6 cellular contexts compared by ENCODE assay signal in genomic region chr17:41810659-41811548, GRCh38. TPM values are rescaled to one million over a fixed set of nuclear protein-coding genes. Genes with fewer than 3 reads are reported as not detected.
DNase-seq lines count a peak whose midpoint lies in the region.

No MANE protein-coding gene starts in this region.

- peaks cover 14 to 19% of the 10 kb centered on the region in 2 experiments for H3K4me1 ChIP-seq in trophoblast cell (ENCODE audit: control insufficient read depth in 1 of 2, insufficient read depth in 2 of 2, low read length in 2 of 2)

- H3K4me1 Mint-ChIP-seq in dendritic cell treated with granulocyte-macrophage colony-stimulating factor and Interleukin-4, amounts not matched to agents 40 ng/mL and 50 ng/mL, for 4 days (ENCODE audit: low read depth), result peaks cover 23% of the 10 kb centered on the region

- peak overlapping the region; percentile 76 for H3K4me3 Mint-ChIP-seq in dendritic cell treated with granulocyte-macrophage colony-stimulating factor and Interleukin-4, amounts not matched to agents 40 ng/mL and 50 ng/mL, for 4 days

- no peaks in the 10 kb centered on the region for H3K36me3 Mint-ChIP-seq in dendritic cell treated with granulocyte-macrophage colony-stimulating factor and Interleukin-4, amounts not matched to agents 40 ng/mL and 50 ng/mL, for 4 days (ENCODE audit: low read depth)

- H2BK120ac ChIP-seq in trophoblast cell (ENCODE audit: insufficient read depth, low read length, poor library complexity), result no peak overlapping the region

- H3K9ac ChIP-seq in trophoblast cell (ENCODE audit: low read length), result peak overlapping the region; percentile 89

- intact Hi-C loops in dendritic cell treated with granulocyte-macrophage colony-stimulating factor and Interleukin-4, amounts not matched to agents 40 ng/mL and 50 ng/mL, for 4 days (cut with micrococcal nuclease), result no loop called here

- peaks cover 11% of the 10 kb centered on the region for H3K79me2 ChIP-seq in trophoblast cell (ENCODE audit: control insufficient read depth, insufficient read depth, low read length, poor library complexity)

- H3K4me3 ChIP-seq in trophoblast cell (ENCODE audit: low read depth, low read length), result peak overlapping the region; percentile 89

- H3K18ac ChIP-seq in trophoblast cell (ENCODE audit: low read length), result peak overlapping the region; percentile 80

- H2AFZ ChIP-seq in trophoblast cell (ENCODE audit: insufficient read depth, low read length, poor library complexity), result peak overlapping the region; percentile 51

- H4K8ac ChIP-seq in trophoblast cell (ENCODE audit: low read depth, low read length), result peak overlapping the region; percentile 21

- DNase-seq in DMS53 (lab: John Stamatoyannopoulos, UW), result peak; percentile 64
- no peak for DNase-seq in DMS53 treated with DMSO at 0.1 percent for 48 hours (lab: John Stamatoyannopoulos, UW; ENCODE audit: unreplicated experiment)
- no peak for DNase-seq in trophoblast cell
- DNase-seq in NCI-H2029 (lab: John Stamatoyannopoulos, UW), result no peak
- DNase-seq in foreskin melanocyte, result no peak

- peak overlapping the region; percentile 41 for H3K27ac Mint-ChIP-seq in dendritic cell treated with granulocyte-macrophage colony-stimulating factor and Interleukin-4, amounts not matched to agents 40 ng/mL and 50 ng/mL, for 4 days

- peak overlapping the region; percentile 78 for H3K14ac ChIP-seq in trophoblast cell (ENCODE audit: low read length)

- WGBS in trophoblast cell (ENCODE audit: extremely low coverage, insufficient coverage, insufficient read length), result no CpG with 5 or more reads among the region's 58 CpGs

- H3K27me3 Mint-ChIP-seq in dendritic cell treated with granulocyte-macrophage colony-stimulating factor and Interleukin-4, amounts not matched to agents 40 ng/mL and 50 ng/mL, for 4 days, result peaks cover 76% of the 10 kb centered on the region

- H3K9me3 ChIP-seq in trophoblast cell (ENCODE audit: insufficient read depth, low read depth, low read length), result no peaks in the 10 kb centered on the region

- H4K12ac ChIP-seq in trophoblast cell (ENCODE audit: low read depth, low read length), result peak overlapping the region; percentile 49

- H3K4me2 ChIP-seq in trophoblast cell (ENCODE audit: low read length), result peak overlapping the region; percentile 74

- no peaks in the 10 kb centered on the region for H3K27me3 ChIP-seq in trophoblast cell (ENCODE audit: insufficient read depth, low read length)

- H3K9me3 Mint-ChIP-seq in dendritic cell treated with granulocyte-macrophage colony-stimulating factor and Interleukin-4, amounts not matched to agents 40 ng/mL and 50 ng/mL, for 4 days, result no peaks in the 10 kb centered on the region

- H3K27ac ChIP-seq in trophoblast cell (ENCODE audit: low read depth, low read length), result peak overlapping the region; percentile 51

- H2BK12ac ChIP-seq in trophoblast cell (ENCODE audit: low read length), result peak overlapping the region; percentile 20

- peak overlapping the region; percentile 8 for H2BK5ac ChIP-seq in trophoblast cell (ENCODE audit: low read depth, low read length, poor library complexity)

- H4K91ac ChIP-seq in trophoblast cell (ENCODE audit: low read depth, low read length), result peak overlapping the region; percentile 83

- peaks cover 21% of the 10 kb centered on the region for H3K79me1 ChIP-seq in trophoblast cell (ENCODE audit: low read length)

- peak overlapping the region; percentile 19 for H2AK5ac ChIP-seq in trophoblast cell (ENCODE audit: low read length)

- no peak overlapping the region for H3K23ac ChIP-seq in trophoblast cell (ENCODE audit: low read length)

- H3K4ac ChIP-seq in trophoblast cell (ENCODE audit: low read depth, low read length), result peak overlapping the region; percentile 23

- peaks cover 0 to 10% of the 10 kb centered on the region in 2 experiments for H3K36me3 ChIP-seq in trophoblast cell (ENCODE audit: control insufficient read depth in 1 of 2, insufficient read depth in 2 of 2, low read length in 2 of 2)

RNA-seq across cellular contexts. Expression of gene P3H4, which starts 0.8 kb away (rescaled TPM):
- 27.5 and 27.8 TPM in 2 replicates for polyA plus RNA-seq in trophoblast cell (2013)

RNA-seq across cellular contexts. Expression of gene FKBP10, which starts 1.9 kb away (rescaled TPM):
- polyA plus RNA-seq in trophoblast cell (2013), result 181 and 187 TPM in 2 replicates

RNA-seq across cellular contexts. Expression of gene JUP, which starts 24.4 kb away (rescaled TPM):
- polyA plus RNA-seq in trophoblast cell (2013), result 367 and 395 TPM in 2 replicates

RNA-seq across cellular contexts. Expression of gene NT5C3B, which starts 25.1 kb away (rescaled TPM):
- 45.0 and 48.0 TPM in 2 replicates for polyA plus RNA-seq in trophoblast cell (2013)

RNA-seq across cellular contexts. Expression of gene KLHL10, which starts 26.7 kb away (rescaled TPM):
- 0.03 and 0.05 TPM in 2 replicates for polyA plus RNA-seq in trophoblast cell (2013)
